1 cellular context compared by ENCODE assay signal in the genomic region with DNA sequence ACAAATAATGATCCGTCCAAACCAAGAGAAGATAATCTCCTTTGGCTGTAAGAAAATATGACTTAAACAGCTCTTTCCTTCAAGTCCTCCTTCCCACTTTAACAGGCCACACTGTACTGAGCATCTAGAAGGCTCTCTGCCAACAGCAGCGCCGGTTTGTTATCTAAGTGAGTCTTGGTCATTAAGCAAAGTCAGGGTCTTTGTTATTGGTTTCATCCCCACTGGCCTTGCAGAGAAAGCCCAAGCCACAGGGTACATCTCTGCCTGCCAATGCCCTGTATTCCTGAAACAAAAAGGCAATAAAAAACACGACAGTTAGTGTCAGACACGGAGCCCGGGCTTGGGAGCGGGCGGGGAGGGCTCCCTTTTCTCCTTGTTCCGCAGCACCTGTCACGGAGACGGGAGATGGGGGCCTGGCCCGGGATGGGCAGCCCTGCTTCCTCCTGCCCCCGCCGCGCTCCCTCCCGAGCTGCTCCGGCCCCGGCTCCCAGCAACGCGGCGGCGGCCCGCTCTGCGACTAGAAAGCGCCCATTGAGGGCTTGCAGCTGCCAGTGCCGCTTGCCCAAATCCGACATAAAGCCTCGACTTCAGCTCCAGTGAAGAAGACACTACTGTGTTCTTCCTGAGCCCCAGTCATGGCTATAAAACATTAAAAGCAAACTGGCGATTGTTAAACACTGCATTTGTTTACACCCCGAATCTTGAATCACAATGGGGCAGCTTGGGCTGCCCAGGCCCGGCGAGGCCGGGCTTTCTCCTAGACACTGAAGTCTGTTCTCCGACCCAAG.
TF ChIP-seq lines count a peak whose summit lies in the region.

No MANE protein-coding gene starts in this region.

TF ChIP-seq in IMR-90, 13 proteins besides CTCF, POLR2A, EP300 and RAD21:
- no peak for TF ChIP-seq NFE2L2 (IDR thresholded peaks at IDR 0.05; ENCODE audit: low read depth, low read length)
- TF ChIP-seq BHLHE40 (IDR thresholded peaks at IDR 0.05; ENCODE audit: low read depth, low read length): no peak
- TF ChIP-seq CHD1 (IDR thresholded peaks at IDR 0.05; ENCODE audit: low read depth, low read length): no peak
- no peak for TF ChIP-seq FOS (IDR thresholded peaks at IDR 0.05; ENCODE audit: low read depth, low read length)
- no peak for TF ChIP-seq MAFK (IDR thresholded peaks at IDR 0.05; ENCODE audit: low read depth, low read length)
- no peak for TF ChIP-seq RFX5 (IDR thresholded peaks at IDR 0.05; ENCODE audit: low read depth, low read length)
- TF ChIP-seq SMC3 (IDR thresholded peaks at IDR 0.05; ENCODE audit: low read depth, low read length): no peak
- TF ChIP-seq, protein P1, sequence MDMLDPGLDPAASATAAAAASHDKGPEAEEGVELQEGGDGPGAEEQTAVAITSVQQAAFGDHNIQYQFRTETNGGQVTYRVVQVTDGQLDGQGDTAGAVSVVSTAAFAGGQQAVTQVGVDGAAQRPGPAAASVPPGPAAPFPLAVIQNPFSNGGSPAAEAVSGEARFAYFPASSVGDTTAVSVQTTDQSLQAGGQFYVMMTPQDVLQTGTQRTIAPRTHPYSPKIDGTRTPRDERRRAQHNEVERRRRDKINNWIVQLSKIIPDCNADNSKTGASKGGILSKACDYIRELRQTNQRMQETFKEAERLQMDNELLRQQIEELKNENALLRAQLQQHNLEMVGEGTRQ (IDR thresholded peaks at IDR 0.05; ENCODE audit: low read depth, low read length): no peak
